ENCODE assay signal across 11 cellular contexts in genomic region chr6:42042108-42042507, GRCh38. TPM values are rescaled to one million over a fixed set of nuclear protein-coding genes. Genes with fewer than 3 reads are reported as not detected.
DNase-seq lines count a peak whose midpoint lies in the region; ATAC-seq and TF ChIP-seq lines count a peak whose summit lies in the region.
"Had no signal": no experiment of that assay in that cellular context is flagged by ENCODE, and none has a peak within 500 bp of the region (broad histone marks: within the 10 kb centered on the region; RNA-seq: fewer than 3 reads in every experiment).

No MANE protein-coding gene starts in this region.

- intact Hi-C loops in left ventricle myocardium inferior (cut with micrococcal nuclease) = loop anchor here (5.0 to 10.0 kb wide), 3 partner anchors 105 to 257 kb away; partner anchors contain the start of genes PRICKLE4 and TOMM6
- intact Hi-C loops in cardiac septum (cut with DNase I) = loop anchor here (5.0 to 10.0 kb wide), 3 partner anchors 120 to 437 kb away; partner anchors contain the start of genes BYSL and MED20
- intact Hi-C loops in upper lobe of right lung (cut with DNase I) = loop anchor here (5.0 kb wide), 2 partner anchors 105 to 255 kb away; partner anchors contain the start of gene TOMM6

- peak overlapping the region; percentile 85 to 86 for H3K27ac Mint-ChIP-seq in activated naive CD4-positive, alpha-beta T cell treated with anti-CD3 and anti-CD28 coated beads, Interleukin-2, amount 50 U/mL, for 72 hours
- H3K27ac Mint-ChIP-seq: nephron progenitor cell had no signal

- H3K9ac ChIP-seq in muscle layer of colon (ENCODE audit: low read length) = no peak overlapping the region

- DNase-seq in left ventricle myocardium inferior (no peak), cardiac septum (ENCODE audit: low spot score) (no peak), upper lobe of right lung (no peak), NCI-H187 (lab: John Stamatoyannopoulos, UW) (no peak), HAP-1 (ENCODE audit: low spot score in 2 of 2) (no peak), NCI-H2029 (lab: John Stamatoyannopoulos, UW) (no peak)
- DNase-seq in activated naive CD4-positive, alpha-beta T cell treated with anti-CD3 and anti-CD28 coated beads, Interleukin-2, amount 50 U/mL, for 72 hours (ENCODE audit: low spot score in 2 of 2) = no peak
- DNase-seq: activated CD4-positive, CD25-positive, alpha-beta regulatory T cell; NCI-H2227 treated with DMSO at 0.1 percent for 48 hours; nephron progenitor cell had no signal

- H3K36me3 ChIP-seq in left ventricle myocardium inferior (no peaks in the 10 kb centered on the region), muscle layer of colon (ENCODE audit: insufficient read depth, low read length) (no peaks in the 10 kb centered on the region), upper lobe of right lung (peaks cover 3% of the 10 kb centered on the region), HAP-1 (replicated peaks) (no peaks in the 10 kb centered on the region)

- peak in 1 of 2 donors; percentile 22 for ATAC-seq in activated naive CD4-positive, alpha-beta T cell treated with anti-CD3 and anti-CD28 coated beads, Interleukin-2, amount 50 U/mL, for 72 hours
- ATAC-seq in upper lobe of right lung = no peak

- H3K9me3 ChIP-seq in left ventricle myocardium inferior (replicated peaks) (no peaks in the 10 kb centered on the region), muscle layer of colon (ENCODE audit: low read length) (no peaks in the 10 kb centered on the region), upper lobe of right lung (no peaks in the 10 kb centered on the region), HAP-1 (no peaks in the 10 kb centered on the region)

- peak overlapping the region; percentile 22 for H3K4me3 ChIP-seq in left ventricle myocardium inferior
- H3K4me3 ChIP-seq in muscle layer of colon (ENCODE audit: low read depth in 1 of 2, low read length in 2 of 2) = no peak overlapping the region
- H3K4me3 ChIP-seq in upper lobe of right lung = no peak overlapping the region
- no peak overlapping the region for H3K4me3 ChIP-seq in HAP-1

- H3K27ac ChIP-seq in left ventricle myocardium inferior (replicated peaks) (peak overlapping the region; percentile 83), muscle layer of colon (ENCODE audit: low read depth, low read length) (peak overlapping the region; percentile 74), upper lobe of right lung (peak overlapping the region; percentile 36)

- in situ Hi-C loops in HAP-1 (cut with MboI; ENCODE audit: low sequenced_read_pairs) = loop anchor here (5.0 kb wide), 2 partner anchors 195 to 260 kb away; partner anchors contain the start of gene PRICKLE4

- peaks cover 83% of the 10 kb centered on the region for H3K4me1 ChIP-seq in left ventricle myocardium inferior
- H3K4me1 ChIP-seq in muscle layer of colon (ENCODE audit: insufficient read depth, low read length) = peaks cover 59% of the 10 kb centered on the region
- peaks cover 63% of the 10 kb centered on the region for H3K4me1 ChIP-seq in upper lobe of right lung
- peaks cover 21% of the 10 kb centered on the region for H3K4me1 ChIP-seq in HAP-1

- H3K27me3 ChIP-seq in left ventricle myocardium inferior (ENCODE audit: low read depth) (no peaks in the 10 kb centered on the region), muscle layer of colon (ENCODE audit: control insufficient read depth in 1 of 2, insufficient read depth in 2 of 2, low read length in 2 of 2) (no peaks in the 10 kb centered on the region), upper lobe of right lung (no peaks in the 10 kb centered on the region), HAP-1 (ENCODE audit: low read depth) (no peaks in the 10 kb centered on the region)

- TF ChIP-seq CTCF in left ventricle myocardium inferior (IDR thresholded peaks at IDR 0.05; ENCODE audit: borderline replicate concordance) (no peak), upper lobe of right lung (IDR thresholded peaks at IDR 0.05) (no peak)

- H3K9me3 Mint-ChIP-seq in activated naive CD4-positive, alpha-beta T cell treated with anti-CD3 and anti-CD28 coated beads, Interleukin-2, amount 50 U/mL, for 72 hours = no peaks in the 10 kb centered on the region
- H3K9me3 Mint-ChIP-seq: nephron progenitor cell had no signal

- H3K36me3 Mint-ChIP-seq in activated naive CD4-positive, alpha-beta T cell treated with anti-CD3 and anti-CD28 coated beads, Interleukin-2, amount 50 U/mL, for 72 hours = peaks cover 0 to 26% of the 10 kb centered on the region in 2 donors

RNA-seq across cellular contexts. Expression of gene TAF8, which starts 8.2 kb away (rescaled TPM):
- total RNA-seq in left ventricle myocardium inferior (28.5 TPM), cardiac septum (22.3 TPM), upper lobe of right lung (31.1 TPM)
- 10 to 100 TPM; 62.9 to 77.1 TPM for total RNA-seq in activated naive CD4-positive, alpha-beta T cell treated with anti-CD3 and anti-CD28 coated beads, Interleukin-2, amount 50 U/mL, for 72 hours
